In genomic region chr11:3797329-3798090, GRCh38 we compare ENCODE assay signal across 1 cellular context.
A peak's percentile ranks its signal among the peaks of the same experiment; 100 is the strongest.
TF ChIP-seq lines count a peak whose summit lies in the region.

Gene NUP98 (minus strand): TSS chr11:3797554. CDS start chr11:3782117, 15,437 bp downstream.

TF ChIP-seq in liver, 16 proteins besides CTCF, POLR2A, EP300 and RAD21 (continued from another document):
- TF ChIP-seq RXRA (IDR thresholded peaks at IDR 0.05) (peak; percentile 51 to 57), ZBTB33 (IDR thresholded peaks at IDR 0.05) (peak; percentile 15)
